Comparison of ENCODE assay signal across 8 cellular contexts in the genomic region with DNA sequence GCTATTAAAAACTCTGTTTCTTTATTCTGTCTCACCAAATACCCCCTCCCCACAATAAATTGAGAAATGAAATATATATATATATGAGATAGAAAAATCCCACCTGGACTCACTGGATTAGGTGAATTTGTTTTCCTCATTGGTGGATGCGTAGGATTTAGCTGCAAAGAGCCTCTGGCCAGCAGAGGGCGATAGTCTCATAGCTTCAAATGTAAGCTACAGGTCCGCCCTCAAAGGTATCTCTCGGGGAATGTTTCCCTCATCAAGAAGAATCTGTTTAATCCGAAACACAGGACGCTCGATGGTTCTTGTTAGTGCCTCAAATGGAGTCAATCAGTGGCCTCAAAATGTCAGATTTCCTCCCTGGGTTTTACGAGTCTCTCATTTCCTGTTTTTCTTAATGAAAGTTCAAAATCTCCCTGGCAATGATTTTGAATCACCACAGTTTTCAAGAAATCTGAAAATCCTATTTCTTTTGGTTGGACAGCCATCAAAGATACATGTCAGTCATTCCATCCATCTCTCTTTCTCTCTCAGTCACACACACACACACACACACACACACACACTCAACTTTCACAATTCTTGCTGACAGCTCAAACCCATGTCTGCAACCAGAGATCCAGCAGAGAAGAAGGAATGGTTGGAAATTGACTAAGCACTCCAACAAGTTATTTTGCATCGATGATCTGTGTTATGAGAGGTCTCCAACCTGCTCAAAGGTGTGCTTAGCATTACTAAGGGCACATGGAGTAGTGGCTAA. TPM values are rescaled to one million over a fixed set of nuclear protein-coding genes. Genes with fewer than 3 reads are reported as not detected.
DNase-seq lines count a peak whose midpoint lies in the region; ATAC-seq and TF ChIP-seq lines count a peak whose summit lies in the region.

No MANE protein-coding gene starts in this region.

- no peak for TF ChIP-seq POLR2A in thyroid gland (IDR thresholded peaks at IDR 0.05)

- peak overlapping the region; percentile 53; the same call in 1 of the 2 replicates for H2AFZ ChIP-seq in KMS-11 (ENCODE audit: low read depth)

- no peak overlapping the region for H3K27ac ChIP-seq in KMS-11
- no peak overlapping the region for H3K27ac ChIP-seq in RWPE1
- H3K27ac ChIP-seq in thyroid gland = no peak overlapping the region

- 7% methylated on average over 9 of the region's 9 CpGs for WGBS in thyroid gland, 2 donors

- no peak for ATAC-seq in HG03378 (IDR thresholded peaks at IDR 0.05; ENCODE audit: unreplicated experiment)

- no peak overlapping the region for H3K27ac Mint-ChIP-seq in osteocyte (ENCODE audit: unreplicated experiment)

- H3K4me2 ChIP-seq in KMS-11 = peak overlapping the region; percentile 63

- H3K4me3 ChIP-seq in KMS-11 (IDR thresholded peaks at IDR 0.05; ENCODE audit: insufficient read depth, low read depth, low read length) (no peak overlapping the region), fibroblast of villous mesenchyme (ENCODE audit: low read depth, low read length) (peak overlapping the region; percentile 3), thyroid gland (replicated peaks in 1 of 3) (no peak overlapping the region)

- CTCF ChIA-PET in RWPE1 (lab: Yijun Ruan, JAX) = interaction anchor here (0.5 to 1.4 kb wide), 12 partner anchors 9 to 1809 kb away, joined by 3 to 5 read pairs (median 3); no protein-coding TSS in a partner anchor

- peaks cover 5% of the 10 kb centered on the region for H3K4me1 Mint-ChIP-seq in osteocyte (ENCODE audit: unreplicated experiment)

- no peaks in the 10 kb centered on the region for H4K20me1 ChIP-seq in KMS-11 (ENCODE audit: insufficient read depth)

- H3K36me3 ChIP-seq in KMS-11 (ENCODE audit: insufficient read depth) = no peaks in the 10 kb centered on the region
- H3K36me3 ChIP-seq in thyroid gland = no peaks in the 10 kb centered on the region

- H3K9me3 ChIP-seq in thyroid gland = no peaks in the 10 kb centered on the region

- POLR2A ChIA-PET in RWPE1 (lab: Yijun Ruan, JAX; ENCODE audit: low non-redundant PET) = no interaction called here

- peaks cover 58% of the 10 kb centered on the region for H3K27me3 Mint-ChIP-seq in osteocyte (ENCODE audit: unreplicated experiment)

- TF ChIP-seq CTCF in KMS-11 (conservative IDR thresholded peaks at IDR 0.05; ENCODE audit: low read depth, low read length) (peak; percentile 98), RWPE1 (conservative IDR thresholded peaks at IDR 0.05; ENCODE audit: low read depth) (peak; percentile 88), fibroblast of villous mesenchyme (IDR thresholded peaks at IDR 0.05; ENCODE audit: insufficient read depth, low read depth, low read length) (peak; percentile 92), osteocyte (IDR thresholded peaks at IDR 0.05) (peak; percentile 91), thyroid gland (IDR thresholded peaks at IDR 0.05) (peak; percentile 47 to 89 (median 65))

- peak overlapping the region; percentile 28 for H3K4me3 Mint-ChIP-seq in osteocyte (ENCODE audit: unreplicated experiment)

- H3K9me3 Mint-ChIP-seq in osteocyte (ENCODE audit: unreplicated experiment) = no peaks in the 10 kb centered on the region

- no peak overlapping the region for H3K9ac ChIP-seq in KMS-11

- H3K79me2 ChIP-seq in KMS-11 (ENCODE audit: insufficient read depth, low read depth) = no peaks in the 10 kb centered on the region

- intact Hi-C loops in thyroid gland (cut with DNase I) = no loop called here

- H3K27me3 ChIP-seq in KMS-11 (ENCODE audit: insufficient read depth, low read depth) = no peaks in the 10 kb centered on the region
- H3K27me3 ChIP-seq in thyroid gland = no peaks in the 10 kb centered on the region

- H3K4me1 ChIP-seq in KMS-11 (ENCODE audit: low read depth, poor library complexity, severe bottlenecking) (peaks cover 5% of the 10 kb centered on the region), thyroid gland (no peaks in the 10 kb centered on the region)

- no peaks in the 10 kb centered on the region for H3K36me3 Mint-ChIP-seq in osteocyte (ENCODE audit: unreplicated experiment)

- DNase-seq in GM04504 (ENCODE audit: low read depth) (peak; percentile 41), RWPE1 (ENCODE audit: low spot score) (peak; percentile 82), fibroblast of villous mesenchyme (ENCODE audit: low read depth) (peak; percentile 81), osteocyte (ENCODE audit: extremely low spot score, unreplicated experiment) (no peak), thyroid gland (peak; percentile 87 to 89)
- DNase-seq in activated T-helper 1 cell treated with anti-CD3 and anti-CD28 coated beads, Interleukin-2, amount 50 U/mL, for 16 hours (ENCODE audit: low read depth in 1 of 2, low spot score in 1 of 2) = peak; percentile 50 to 55

RNA-seq across cellular contexts. Expression of gene CAMK1G, which starts 13.9 kb away (rescaled TPM):
- total RNA-seq in fibroblast of villous mesenchyme (2.6 and 9.1 TPM in 2 replicates), osteocyte (not detected in 2 replicates), thyroid gland (not detected)
